ENCODE assay signal across 22 cellular contexts in the genomic region with DNA sequence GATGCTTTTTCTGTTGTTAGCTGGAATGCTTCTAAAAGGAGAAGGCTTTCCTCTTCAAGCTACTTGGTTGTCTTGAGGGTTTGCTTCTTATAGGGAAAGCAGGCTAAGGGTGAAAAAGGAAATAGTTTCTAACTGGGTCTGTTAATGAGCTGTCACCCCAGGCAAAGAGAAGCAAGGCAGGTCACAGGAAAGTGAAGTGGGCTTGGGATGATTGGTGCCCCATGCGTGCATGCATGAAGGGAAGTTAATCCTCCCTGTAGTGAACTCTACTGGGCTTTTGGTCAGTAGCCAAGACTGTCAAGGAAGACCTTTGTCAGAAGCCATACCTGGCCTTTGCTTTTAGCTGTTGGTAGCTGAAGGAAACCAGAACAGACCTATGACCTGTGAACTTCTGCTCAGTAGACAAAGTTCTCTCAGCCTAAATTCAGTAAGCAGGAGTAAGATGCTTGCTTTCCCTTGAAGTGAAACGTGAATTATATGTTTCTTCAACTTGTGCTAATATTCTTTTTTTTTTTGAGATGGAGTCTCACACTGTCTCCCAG.
DNase-seq lines count a peak whose midpoint lies in the region; ATAC-seq lines count a peak whose summit lies in the region.
"Had no signal": no experiment of that assay in that cellular context is flagged by ENCODE, and none has a peak within 500 bp of the region (broad histone marks: within the 10 kb centered on the region; RNA-seq: fewer than 3 reads in every experiment).

No MANE protein-coding gene starts in this region.

- H3K4me3 Mint-ChIP-seq in stimulated activated effector memory CD8-positive, alpha-beta T cell treated with anti-CD3 and anti-CD28 coated beads, Interleukin-12 subunit alpha, Interleukin-12 subunit beta, amount 100 ng/mL, for 72 hours: no peak overlapping the region
- H3K4me3 Mint-ChIP-seq: B cell, neural crest cell had no signal

- DNase-seq in SKM-1 treated with dmso at 0.1 percent for 144 hours (lab: John Stamatoyannopoulos, UW; ENCODE audit: unreplicated experiment) (peak; percentile 40), SKM-1 (lab: John Stamatoyannopoulos, UW; ENCODE audit: unreplicated experiment) (no peak), MV-4-11 (lab: John Stamatoyannopoulos, UW) (peak; percentile 41), left kidney (ENCODE audit: low read depth, low spot score) (peak; percentile 15), foreskin melanocyte (no peak), DMS 273 (lab: John Stamatoyannopoulos, UW; ENCODE audit: unreplicated experiment) (no peak)
- no peak for DNase-seq in stimulated activated effector memory CD8-positive, alpha-beta T cell treated with anti-CD3 and anti-CD28 coated beads, Interleukin-12 subunit alpha, Interleukin-12 subunit beta, amount 100 ng/mL, for 72 hours (ENCODE audit: low spot score in 2 of 2)
- DNase-seq: activated CD4-positive, alpha-beta T cell treated with anti-CD3 and anti-CD28 coated beads for 1 hour; effector CD4-positive, alpha-beta T cell; gastrocnemius medialis; midbrain; NCI-H2081 treated with DMSO at 0.1 percent for 48 hours; NCI-H446; psoas muscle; RPMI8226; T-helper 9 cell had no signal

- no peaks in the 10 kb centered on the region for H3K9me3 Mint-ChIP-seq in stimulated activated effector memory CD8-positive, alpha-beta T cell treated with anti-CD3 and anti-CD28 coated beads, Interleukin-12 subunit alpha, Interleukin-12 subunit beta, amount 100 ng/mL, for 72 hours
- H3K9me3 Mint-ChIP-seq: activated naive CD4-positive, alpha-beta T cell treated with anti-CD3 and anti-CD28 coated beads, Interleukin-2, amount 50 U/mL, for 72 hours; neural crest cell had no signal

- H3K4me1 Mint-ChIP-seq in stimulated activated effector memory CD8-positive, alpha-beta T cell treated with anti-CD3 and anti-CD28 coated beads, Interleukin-12 subunit alpha, Interleukin-12 subunit beta, amount 100 ng/mL, for 72 hours: peaks cover 55% of the 10 kb centered on the region

- peaks cover 5% of the 10 kb centered on the region for H3K36me3 Mint-ChIP-seq in stimulated activated effector memory CD8-positive, alpha-beta T cell treated with anti-CD3 and anti-CD28 coated beads, Interleukin-12 subunit alpha, Interleukin-12 subunit beta, amount 100 ng/mL, for 72 hours

- H3K27ac Mint-ChIP-seq in stimulated activated effector memory CD8-positive, alpha-beta T cell treated with anti-CD3 and anti-CD28 coated beads, Interleukin-12 subunit alpha, Interleukin-12 subunit beta, amount 100 ng/mL, for 72 hours: peak overlapping the region; percentile 56
- H3K27ac Mint-ChIP-seq: activated naive CD4-positive, alpha-beta T cell treated with anti-CD3 and anti-CD28 coated beads, Interleukin-2, amount 50 U/mL, for 72 hours; B cell had no signal

- no peak for ATAC-seq in stimulated activated effector memory CD8-positive, alpha-beta T cell treated with anti-CD3 and anti-CD28 coated beads, Interleukin-12 subunit alpha, Interleukin-12 subunit beta, amount 100 ng/mL, for 72 hours
- no peak for ATAC-seq in GM21381 (IDR thresholded peaks at IDR 0.05; ENCODE audit: unreplicated experiment)
- ATAC-seq: activated naive CD4-positive, alpha-beta T cell treated with anti-CD3 and anti-CD28 coated beads, Interleukin-2, amount 50 U/mL, for 72 hours; esophagus mucosa; gastrocnemius medialis; K562; psoas muscle had no signal

Comparison
In these comparisons a context has a peak if more than half of its experiments do, and no peak if none do; other contexts are left out.
1. DNase-seq: peak in SKM-1 treated with dmso at 0.1 percent for 144 hours (single experiment), MV-4-11 (single experiment) and left kidney (single experiment); none in SKM-1 (single experiment), stimulated activated effector memory CD8-positive, alpha-beta T cell treated with anti-CD3 and anti-CD28 coated beads, Interleukin-12 subunit alpha, Interleukin-12 subunit beta, amount 100 ng/mL, for 72 hours (0 of 2), foreskin melanocyte (single experiment) and DMS 273 (single experiment).